ENCODE assay signal across 25 cellular contexts in genomic region chr6:38080349-38080748, GRCh38.
A peak's percentile ranks its signal among the peaks of the same experiment; 100 is the strongest.
DNase-seq lines count a peak whose midpoint lies in the region; ATAC-seq, FAIRE-seq and TF ChIP-seq lines count a peak whose summit lies in the region.
"Had no signal": no experiment of that assay in that cellular context is flagged by ENCODE, and none has a peak within 500 bp of the region (broad histone marks: within the 10 kb centered on the region; RNA-seq: fewer than 3 reads in every experiment).

No MANE protein-coding gene starts in this region.

- peak overlapping the region; percentile 14 for H3K4me2 ChIP-seq in astrocyte (ENCODE audit: low read length)

- no peak overlapping the region for H3K9ac ChIP-seq in astrocyte (ENCODE audit: low read length)

- DNase-seq in HEK293T (ENCODE audit: extremely low spot score): no peak
- peak; percentile 33 for DNase-seq in astrocyte (ENCODE audit: low read depth)
- peak; percentile 30 for DNase-seq in fibroblast of villous mesenchyme (ENCODE audit: low read depth)
- DNase-seq in small intestine: peak; percentile 71
- DNase-seq in cardiac septum (ENCODE audit: low spot score): no peak
- no peak for DNase-seq in CD14-positive monocyte (ENCODE audit: low spot score)
- DNase-seq in NCI-H1417 treated with DMSO at 0.1 percent for 48 hours (lab: John Stamatoyannopoulos, UW): no peak
- DNase-seq: activated CD4-positive, alpha-beta memory T cell treated with anti-CD3 and anti-CD28 coated beads for 36 hours; activated naive CD4-positive, alpha-beta T cell; activated T-cell treated with anti-CD3 and anti-CD28 coated beads for 4 hours; amygdala; cerebellar nuclear complex; endodermal cell; GOT3; left ventricle myocardium superior; MM.1S; NCI-H146; NCI-H774; SJCRH30; stimulated activated CD4-positive, alpha-beta T cell treated with anti-CD3 and anti-CD28 coated beads, Interleukin-15, amount 100 ng/mL, for 24 hours; T-helper 17 cell; thyroid gland had no signal

- peaks cover 63% of the 10 kb centered on the region for H4K20me1 ChIP-seq in astrocyte (ENCODE audit: insufficient read depth, low read length)

- CTCF ChIA-PET in HEK293T (lab: Yijun Ruan, JAX): no interaction called here

- no peaks in the 10 kb centered on the region for H3K27me3 ChIP-seq in astrocyte (ENCODE audit: insufficient read depth, low read length)
- no peaks in the 10 kb centered on the region for H3K27me3 ChIP-seq in small intestine (ENCODE audit: control insufficient read depth in 2 of 2, insufficient read depth in 2 of 2, low read length in 2 of 2)
- H3K27me3 ChIP-seq: SJCRH30, thyroid gland had no signal

- peaks cover 18% of the 10 kb centered on the region for H3K4me1 Mint-ChIP-seq in astrocyte (ENCODE audit: low read depth, unreplicated experiment)
- peaks cover 17% of the 10 kb centered on the region for H3K4me1 Mint-ChIP-seq in CD14-positive monocyte

- intact Hi-C loops in cardiac septum (cut with DNase I) (no loop called here), CD14-positive monocyte (cut with micrococcal nuclease) (no loop called here)

- H2AFZ ChIP-seq in astrocyte (ENCODE audit: low read depth, low read length): no peak overlapping the region

- H3K9me3 Mint-ChIP-seq in astrocyte (ENCODE audit: unreplicated experiment): no peaks in the 10 kb centered on the region
- H3K9me3 Mint-ChIP-seq in CD14-positive monocyte: no peaks in the 10 kb centered on the region
- H3K9me3 Mint-ChIP-seq: activated CD4-positive, alpha-beta memory T cell treated with anti-CD3 and anti-CD28 coated beads for 36 hours; endodermal cell had no signal

- H3K27ac Mint-ChIP-seq in astrocyte (ENCODE audit: unreplicated experiment) (no peak overlapping the region), CD14-positive monocyte (peak overlapping the region in 1 of 7 donors; percentile 28)
- H3K27ac Mint-ChIP-seq: activated CD4-positive, alpha-beta memory T cell treated with anti-CD3 and anti-CD28 coated beads for 36 hours; endodermal cell; T-helper 17 cell had no signal

- H3K79me2 ChIP-seq in astrocyte (ENCODE audit: insufficient read depth, low read length): peaks cover 15% of the 10 kb centered on the region

- H3K9me3 ChIP-seq in astrocyte (ENCODE audit: insufficient read depth, low read depth, low read length): no peaks in the 10 kb centered on the region
- H3K9me3 ChIP-seq in small intestine (ENCODE audit: control insufficient read depth, low read depth): no peaks in the 10 kb centered on the region
- H3K9me3 ChIP-seq: SJCRH30, thyroid gland had no signal

- ATAC-seq in GM19035 (IDR thresholded peaks at IDR 0.05; ENCODE audit: unreplicated experiment): no peak
- ATAC-seq: HepG2, left ventricle myocardium superior, T-helper 17 cell had no signal

- H3K4me1 ChIP-seq in astrocyte (ENCODE audit: insufficient read depth, low read length) (peaks cover 8% of the 10 kb centered on the region), small intestine (ENCODE audit: control insufficient read depth in 2 of 2, insufficient read depth in 1 of 2, low read depth in 1 of 2, low read length in 1 of 2) (peaks cover 2 to 9% of the 10 kb centered on the region in 2 donors)
- H3K4me1 ChIP-seq: SJCRH30 had no signal

- no peak for FAIRE-seq in astrocyte (lab: Jason Lieb, UNC)
- FAIRE-seq in small intestine (lab: Jason Lieb, UNC): no peak
- FAIRE-seq: frontal cortex, HepG2 had no signal

- WGBS in small intestine, 3 donors: 18 to 51% (median 30%) methylated on average over 4 of the region's 4 CpGs

- H3K36me3 Mint-ChIP-seq in astrocyte (ENCODE audit: low read depth, unreplicated experiment): peaks cover 14% of the 10 kb centered on the region
- peaks cover 50 to 51% of the 10 kb centered on the region in 2 donors for H3K36me3 Mint-ChIP-seq in CD14-positive monocyte

- H3K4me3 Mint-ChIP-seq in astrocyte (ENCODE audit: unreplicated experiment) (no peak overlapping the region), CD14-positive monocyte (no peak overlapping the region)
- H3K4me3 Mint-ChIP-seq: activated CD4-positive, alpha-beta memory T cell treated with anti-CD3 and anti-CD28 coated beads for 36 hours; endodermal cell; T-helper 17 cell had no signal

- POLR2A ChIA-PET in HEK293T (lab: Yijun Ruan, JAX): no interaction called here

- H3K4me3 ChIP-seq in astrocyte (ENCODE audit: insufficient read depth, low read depth, low read length): no peak overlapping the region
- no peak overlapping the region for H3K4me3 ChIP-seq in fibroblast of villous mesenchyme (ENCODE audit: low read depth, low read length)
- H3K4me3 ChIP-seq in small intestine (ENCODE audit: low read depth in 1 of 2, low read length in 2 of 2): no peak overlapping the region
- H3K4me3 ChIP-seq: SJCRH30, thyroid gland had no signal

- H3K27me3 Mint-ChIP-seq in astrocyte (ENCODE audit: low read depth, unreplicated experiment) (no peaks in the 10 kb centered on the region), CD14-positive monocyte (ENCODE audit: low read depth in 3 of 3) (no peaks in the 10 kb centered on the region)
- H3K27me3 Mint-ChIP-seq: activated CD4-positive, alpha-beta memory T cell treated with anti-CD3 and anti-CD28 coated beads for 36 hours; T-helper 17 cell had no signal

- H3K36me3 ChIP-seq in astrocyte (ENCODE audit: insufficient read depth, low read length) (peaks cover 7% of the 10 kb centered on the region), small intestine (ENCODE audit: control insufficient read depth in 2 of 2, insufficient read depth in 2 of 2, low read length in 2 of 2) (peaks cover 4 to 6% of the 10 kb centered on the region in 2 donors)

- H3K27ac ChIP-seq in astrocyte (ENCODE audit: low read depth, low read length): no peak overlapping the region
- H3K27ac ChIP-seq in small intestine (ENCODE audit: low read depth in 1 of 2, low read length in 1 of 2): no peak overlapping the region
- H3K27ac ChIP-seq: SJCRH30, thyroid gland had no signal

- TF ChIP-seq CTCF in astrocyte (IDR thresholded peaks at IDR 0.05; ENCODE audit: insufficient read depth, low read depth, low read length) (no peak), fibroblast of villous mesenchyme (IDR thresholded peaks at IDR 0.05; ENCODE audit: insufficient read depth, low read depth, low read length) (no peak), CD14-positive monocyte (IDR thresholded peaks at IDR 0.05) (no peak)

TF ChIP-seq in HEK293T, 16 proteins besides CTCF, POLR2A, EP300 and RAD21:
- TF ChIP-seq PKNOX1 (IDR thresholded peaks at IDR 0.05) (0 out of 2 replicates have a peak, but pooled peaks have one; percentile 37), HDGF (IDR thresholded peaks at IDR 0.05; ENCODE audit: borderline replicate concordance) (no peak)
TF ChIP-seq in HEK293T: peak in this region for 1.

Comparison
In these comparisons a context has a peak if more than half of its experiments do, and no peak if none do; other contexts are left out.
1. DNase-seq: peak in astrocyte (single experiment), fibroblast of villous mesenchyme (single experiment) and small intestine (single experiment); none in HEK293T (single experiment), cardiac septum (single experiment), CD14-positive monocyte (single experiment) and NCI-H1417 treated with DMSO at 0.1 percent for 48 hours (single experiment).